ENCODE assay signal across 8 cellular contexts in genomic region chr1:115641762-115642167, GRCh38. TPM values are rescaled to one million over a fixed set of nuclear protein-coding genes. Genes with fewer than 3 reads are reported as not detected.
DNase-seq lines count a peak whose midpoint lies in the region; ATAC-seq and TF ChIP-seq lines count a peak whose summit lies in the region.

Gene VANGL1 (plus strand): TSS chr1:115641970. CDS start chr1:115651414, 9,444 bp downstream.

- H3K27ac ChIP-seq in neuronal stem cell (replicated peaks; ENCODE audit: low read length) (no peak within 1 kb of the TSS), Karpas-422 (ENCODE audit: low read length) (no peak within 1 kb of the TSS)

- H3K9me2 ChIP-seq in Karpas-422 (replicated peaks; ENCODE audit: insufficient read depth, low read length), result no peaks in the 10 kb centered on the region

- H2BK15ac ChIP-seq in neuronal stem cell (ENCODE audit: low read length), result no peak within 1 kb of the TSS

- peaks cover 0 to 6% (median 3%) of the 10 kb centered on the region in 3 experiments for H3K27me3 ChIP-seq in neuronal stem cell (ENCODE audit: control insufficient read depth in 3 of 3, insufficient read depth in 3 of 3, low read depth in 1 of 3, low read length in 3 of 3)
- H3K27me3 ChIP-seq in Karpas-422 (ENCODE audit: low read length), result no peaks in the 10 kb centered on the region

- H3K9me3 Mint-ChIP-seq in activated T-cell treated with anti-CD3 and anti-CD28 coated beads, Interleukin-2, amount 50 U/mL, for 72 hours, result peaks cover 5 to 10% of the 10 kb centered on the region in 2 donors

- H2BK120ac ChIP-seq in neuronal stem cell (ENCODE audit: low read depth, low read length), result no peak within 1 kb of the TSS

- H2BK5ac ChIP-seq in neuronal stem cell (ENCODE audit: low read length), result no peak within 1 kb of the TSS

- peaks cover 8 to 10% of the 10 kb centered on the region in 2 donors for H3K36me3 Mint-ChIP-seq in activated T-cell treated with anti-CD3 and anti-CD28 coated beads, Interleukin-2, amount 50 U/mL, for 72 hours (ENCODE audit: insufficient read depth in 2 of 2)

- ATAC-seq in GM19324 (IDR thresholded peaks at IDR 0.05; ENCODE audit: low FRiP score, unreplicated experiment) (peak; percentile 51), HG03280 (IDR thresholded peaks at IDR 0.05; ENCODE audit: unreplicated experiment) (peak; percentile 64)
- ATAC-seq in activated T-cell treated with anti-CD3 and anti-CD28 coated beads, Interleukin-2, amount 50 U/mL, for 72 hours (replicated peaks in 1 of 2), result peak; percentile 85 to 88

- H3K27me3 Mint-ChIP-seq in activated T-cell treated with anti-CD3 and anti-CD28 coated beads, Interleukin-2, amount 50 U/mL, for 72 hours (ENCODE audit: low read depth), result peaks cover 41% of the 10 kb centered on the region

- H4K20me1 ChIP-seq in Karpas-422 (ENCODE audit: insufficient read depth, low read depth, low read length), result no peaks in the 10 kb centered on the region

- TF ChIP-seq CTCF in foreskin fibroblast (IDR thresholded peaks at IDR 0.05; ENCODE audit: low read depth, low read length), result no peak

- H4K8ac ChIP-seq in neuronal stem cell (ENCODE audit: low read depth, low read length), result no peak within 1 kb of the TSS

- H3K18ac ChIP-seq in neuronal stem cell (ENCODE audit: low read length), result peak within 1 kb of the TSS; percentile 93

- peak within 1 kb of the TSS; percentile 83 to 87 for H3K4me3 Mint-ChIP-seq in activated T-cell treated with anti-CD3 and anti-CD28 coated beads, Interleukin-2, amount 50 U/mL, for 72 hours

- H2AFZ ChIP-seq in neuronal stem cell (ENCODE audit: low read length) (peak within 1 kb of the TSS; percentile 98), Karpas-422 (ENCODE audit: low read length) (no peak within 1 kb of the TSS)

- DNase-seq in D341Med (ENCODE audit: low spot score) (peak; percentile 83), NCI-H526 treated with DMSO at 0.1 percent for 48 hours (lab: John Stamatoyannopoulos, UW) (peak; percentile 79), foreskin fibroblast (peak; percentile 54 to 87), neuronal stem cell (ENCODE audit: low spot score) (peak; percentile 46), Karpas-422 (no peak)
- peak; percentile 67 to 70 for DNase-seq in activated T-cell treated with anti-CD3 and anti-CD28 coated beads, Interleukin-2, amount 50 U/mL, for 72 hours

- H3K4me1 Mint-ChIP-seq in activated T-cell treated with anti-CD3 and anti-CD28 coated beads, Interleukin-2, amount 50 U/mL, for 72 hours (ENCODE audit: low read depth), result peaks cover 8% of the 10 kb centered on the region

- no CpG with 5 or more reads among the region's 61 CpGs for WGBS in neuronal stem cell (ENCODE audit: extremely low coverage in 2 of 2, insufficient read length in 2 of 2, insufficient replicate concordance in 1 of 2), 2 donors

- no peak within 1 kb of the TSS for H3K4ac ChIP-seq in neuronal stem cell (ENCODE audit: low read length)

- H3K4me3 ChIP-seq in foreskin fibroblast (ENCODE audit: low read depth in 1 of 2, low read length in 2 of 2) (peak within 1 kb of the TSS; percentile 72 to 78), neuronal stem cell (ENCODE audit: low read length in 2 of 2) (peak within 1 kb of the TSS; percentile 75 to 90), Karpas-422 (ENCODE audit: low read length) (no peak within 1 kb of the TSS)

- H3K23ac ChIP-seq in neuronal stem cell (ENCODE audit: low read depth, low read length, poor library complexity), result peak within 1 kb of the TSS; percentile 80

- H3K36me3 ChIP-seq in neuronal stem cell (replicated peaks in 1 of 2; ENCODE audit: control insufficient read depth in 2 of 2, insufficient read depth in 2 of 2, low read length in 2 of 2) (no peaks in the 10 kb centered on the region), Karpas-422 (ENCODE audit: insufficient read depth, low read length) (no peaks in the 10 kb centered on the region)

- peak within 1 kb of the TSS; percentile 24 for H3K27ac Mint-ChIP-seq in activated T-cell treated with anti-CD3 and anti-CD28 coated beads, Interleukin-2, amount 50 U/mL, for 72 hours

- H3K9me3 ChIP-seq in neuronal stem cell (replicated peaks in 1 of 2; ENCODE audit: control insufficient read depth in 2 of 2, insufficient read depth in 1 of 2, low read depth in 1 of 2, low read length in 2 of 2) (peaks cover 8 to 12% of the 10 kb centered on the region in 2 donors), Karpas-422 (ENCODE audit: low read length) (no peaks in the 10 kb centered on the region)

- H4K91ac ChIP-seq in neuronal stem cell (ENCODE audit: low read depth, low read length, poor library complexity), result no peak within 1 kb of the TSS

- H2AK5ac ChIP-seq in neuronal stem cell (ENCODE audit: low read depth, low read length), result no peak within 1 kb of the TSS

- H3K4me1 ChIP-seq in neuronal stem cell (ENCODE audit: control insufficient read depth in 2 of 2, insufficient read depth in 1 of 2, low read depth in 1 of 2, low read length in 2 of 2) (peaks cover 0 to 3% of the 10 kb centered on the region in 2 donors), Karpas-422 (ENCODE audit: low read length) (no peaks in the 10 kb centered on the region)

- H3K4me2 ChIP-seq in neuronal stem cell (ENCODE audit: insufficient read depth, low read length, poor library complexity, severe bottlenecking), result peak within 1 kb of the TSS; percentile 89
- H3K4me2 ChIP-seq in Karpas-422 (ENCODE audit: low read depth, low read length, poor library complexity, severe bottlenecking), result no peak within 1 kb of the TSS

- H3K79me1 ChIP-seq in neuronal stem cell (ENCODE audit: low read depth, low read length), result no peaks in the 10 kb centered on the region

- no peak within 1 kb of the TSS for H2BK12ac ChIP-seq in neuronal stem cell (ENCODE audit: low read length)

- H3K79me2 ChIP-seq in Karpas-422 (ENCODE audit: low read length), result no peaks in the 10 kb centered on the region

- peak within 1 kb of the TSS; percentile 78 for H3K9ac ChIP-seq in neuronal stem cell (ENCODE audit: low read depth, low read length, poor library complexity)
- H3K9ac ChIP-seq in Karpas-422 (ENCODE audit: low read length), result no peak within 1 kb of the TSS

- H3K14ac ChIP-seq in neuronal stem cell (ENCODE audit: low read length), result peak within 1 kb of the TSS; percentile 92

RNA-seq across cellular contexts. Expression of gene VANGL1, which starts in this region (rescaled TPM):
- 1 to 10 TPM; 3.8 to 7.0 TPM for total RNA-seq in activated T-cell treated with anti-CD3 and anti-CD28 coated beads, Interleukin-2, amount 50 U/mL, for 72 hours
- polyA plus RNA-seq in neuronal stem cell (2013, experiment 1 of 2), result 6.9 TPM
- polyA plus RNA-seq in neuronal stem cell (2013, experiment 2 of 2), result 6.6 TPM
- total RNA-seq in Karpas-422 (2014; rRNA removed; shearing (Covaris generic); ENCODE audit: low replicate concordance), result 0.11 TPM in 1 of 2 replicates, not detected in the other
